ENCODE assay signal across 8 cellular contexts in genomic region chr7:39621784-39622411, GRCh38. TPM values are rescaled to one million over a fixed set of nuclear protein-coding genes. Genes with fewer than 3 reads are reported as not detected.
DNase-seq lines count a peak whose midpoint lies in the region; ATAC-seq and TF ChIP-seq lines count a peak whose summit lies in the region.

No MANE protein-coding gene starts in this region.

- H3K9me3 ChIP-seq in ascending aorta, result no peaks in the 10 kb centered on the region

- peak overlapping the region in 1 of 2 donors; percentile 93 for H3K4me3 ChIP-seq in ascending aorta

- DNase-seq in GF-D8 (lab: John Stamatoyannopoulos, UW) (peak; percentile 85), SKM-1 treated with dmso at 0.1 percent for 144 hours (lab: John Stamatoyannopoulos, UW; ENCODE audit: unreplicated experiment) (peak; percentile 73), kidney tubule cell (ENCODE audit: low spot score) (peak; percentile 35), ascending aorta (ENCODE audit: low spot score in 2 of 2) (no peak), RWPE1 (ENCODE audit: low spot score) (no peak), amygdala (lab: John Stamatoyannopoulos, UW) (no peak)

- TF ChIP-seq CTCF in ascending aorta (IDR thresholded peaks at IDR 0.05) (no peak), RWPE1 (conservative IDR thresholded peaks at IDR 0.05; ENCODE audit: low read depth) (no peak)

- ATAC-seq in HG02588 (IDR thresholded peaks at IDR 0.05; ENCODE audit: unreplicated experiment), result peak; percentile 34
- no peak for ATAC-seq in HG03159 (IDR thresholded peaks at IDR 0.05; ENCODE audit: unreplicated experiment)

- H3K27ac ChIP-seq in ascending aorta (no peak overlapping the region), RWPE1 (no peak overlapping the region)

- intact Hi-C loops in ascending aorta (cut with DNase I), result loop anchor here (5.0 to 10.0 kb wide), 3 partner anchors 125 to 510 kb away; partner anchors contain the start of genes CDK13 and MPLKIP

- POLR2A ChIA-PET in RWPE1 (lab: Yijun Ruan, JAX; ENCODE audit: low non-redundant PET), result interaction anchor here (1.1 to 1.5 kb wide), 2 partner anchors 41 to 126 kb away, joined by 3 read pairs; no protein-coding TSS in a partner anchor

- no peaks in the 10 kb centered on the region for H3K36me3 ChIP-seq in ascending aorta

- H3K4me1 ChIP-seq in ascending aorta, result peaks cover 9 to 11% of the 10 kb centered on the region in 2 donors

- CTCF ChIA-PET in RWPE1 (lab: Yijun Ruan, JAX), result interaction anchor here (0.7 kb wide), 2 partner anchors 11 to 17 kb away, joined by 3 to 4 read pairs; no protein-coding TSS in a partner anchor

- H3K27me3 ChIP-seq in ascending aorta, result no peaks in the 10 kb centered on the region

RNA-seq across cellular contexts. Expression of gene RALA, which starts 1.5 kb away (rescaled TPM):
- 6.0 TPM for total RNA-seq in ascending aorta

RNA-seq across cellular contexts. Expression of gene YAE1, which starts 55.7 kb away (rescaled TPM):
- 3.3 TPM for total RNA-seq in ascending aorta

Comparison
In these comparisons a context has a peak if more than half of its experiments do, and no peak if none do; other contexts are left out.
1. DNase-seq: peak in GF-D8 (single experiment), SKM-1 treated with dmso at 0.1 percent for 144 hours (single experiment) and kidney tubule cell (single experiment); none in ascending aorta (0 of 2), RWPE1 (single experiment) and amygdala (0 of 56).